1 cellular context compared by ENCODE assay signal in genomic region chr20:49812463-49813304, GRCh38.
TF ChIP-seq lines count a peak whose summit lies in the region.

A gene with protein sequence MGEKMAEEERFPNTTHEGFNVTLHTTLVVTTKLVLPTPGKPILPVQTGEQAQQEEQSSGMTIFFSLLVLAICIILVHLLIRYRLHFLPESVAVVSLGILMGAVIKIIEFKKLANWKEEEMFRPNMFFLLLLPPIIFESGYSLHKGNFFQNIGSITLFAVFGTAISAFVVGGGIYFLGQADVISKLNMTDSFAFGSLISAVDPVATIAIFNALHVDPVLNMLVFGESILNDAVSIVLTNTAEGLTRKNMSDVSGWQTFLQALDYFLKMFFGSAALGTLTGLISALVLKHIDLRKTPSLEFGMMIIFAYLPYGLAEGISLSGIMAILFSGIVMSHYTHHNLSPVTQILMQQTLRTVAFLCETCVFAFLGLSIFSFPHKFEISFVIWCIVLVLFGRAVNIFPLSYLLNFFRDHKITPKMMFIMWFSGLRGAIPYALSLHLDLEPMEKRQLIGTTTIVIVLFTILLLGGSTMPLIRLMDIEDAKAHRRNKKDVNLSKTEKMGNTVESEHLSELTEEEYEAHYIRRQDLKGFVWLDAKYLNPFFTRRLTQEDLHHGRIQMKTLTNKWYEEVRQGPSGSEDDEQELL (plus strand): TSS chr20:49812828. CDS start chr20:49812923, 95 bp downstream.

TF ChIP-seq in HCT116, 20 proteins besides CTCF, POLR2A, EP300 and RAD21 (continued from another document):
- TF ChIP-seq, protein P1, sequence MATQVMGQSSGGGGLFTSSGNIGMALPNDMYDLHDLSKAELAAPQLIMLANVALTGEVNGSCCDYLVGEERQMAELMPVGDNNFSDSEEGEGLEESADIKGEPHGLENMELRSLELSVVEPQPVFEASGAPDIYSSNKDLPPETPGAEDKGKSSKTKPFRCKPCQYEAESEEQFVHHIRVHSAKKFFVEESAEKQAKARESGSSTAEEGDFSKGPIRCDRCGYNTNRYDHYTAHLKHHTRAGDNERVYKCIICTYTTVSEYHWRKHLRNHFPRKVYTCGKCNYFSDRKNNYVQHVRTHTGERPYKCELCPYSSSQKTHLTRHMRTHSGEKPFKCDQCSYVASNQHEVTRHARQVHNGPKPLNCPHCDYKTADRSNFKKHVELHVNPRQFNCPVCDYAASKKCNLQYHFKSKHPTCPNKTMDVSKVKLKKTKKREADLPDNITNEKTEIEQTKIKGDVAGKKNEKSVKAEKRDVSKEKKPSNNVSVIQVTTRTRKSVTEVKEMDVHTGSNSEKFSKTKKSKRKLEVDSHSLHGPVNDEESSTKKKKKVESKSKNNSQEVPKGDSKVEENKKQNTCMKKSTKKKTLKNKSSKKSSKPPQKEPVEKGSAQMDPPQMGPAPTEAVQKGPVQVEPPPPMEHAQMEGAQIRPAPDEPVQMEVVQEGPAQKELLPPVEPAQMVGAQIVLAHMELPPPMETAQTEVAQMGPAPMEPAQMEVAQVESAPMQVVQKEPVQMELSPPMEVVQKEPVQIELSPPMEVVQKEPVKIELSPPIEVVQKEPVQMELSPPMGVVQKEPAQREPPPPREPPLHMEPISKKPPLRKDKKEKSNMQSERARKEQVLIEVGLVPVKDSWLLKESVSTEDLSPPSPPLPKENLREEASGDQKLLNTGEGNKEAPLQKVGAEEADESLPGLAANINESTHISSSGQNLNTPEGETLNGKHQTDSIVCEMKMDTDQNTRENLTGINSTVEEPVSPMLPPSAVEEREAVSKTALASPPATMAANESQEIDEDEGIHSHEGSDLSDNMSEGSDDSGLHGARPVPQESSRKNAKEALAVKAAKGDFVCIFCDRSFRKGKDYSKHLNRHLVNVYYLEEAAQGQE (IDR thresholded peaks at IDR 0.05; ENCODE audit: low read depth), result no peak
- no peak for TF ChIP-seq EZH2 (IDR thresholded peaks at IDR 0.05)
- TF ChIP-seq ELF1 (IDR thresholded peaks at IDR 0.05; ENCODE audit: borderline replicate concordance, low read depth), result peak; percentile 89
- no peak for TF ChIP-seq SRF (IDR thresholded peaks at IDR 0.05; ENCODE audit: low read depth)
